In genomic region chr17:7830616-7831015, GRCh38 we compare ENCODE assay signal across 29 cellular contexts.
"Had no signal": no experiment of that assay in that cellular context is flagged by ENCODE, and none has a peak within 500 bp of the region (broad histone marks: within the 10 kb centered on the region; RNA-seq: fewer than 3 reads in every experiment).

No MANE protein-coding gene starts in this region.

- H3K27ac ChIP-seq: colonic mucosa, esophagus muscularis mucosa, foreskin keratinocyte, gastroesophageal sphincter, heart left ventricle, left lung, parathyroid adenoma, prostate gland, right atrium auricular region, skin epidermis, suprapubic skin, transverse colon, upper lobe of right lung, uterus had no signal

- H3K36me3 Mint-ChIP-seq: mesothelial cell of epicardium; natural killer cell treated with Interleukin-12 subunit alpha and Interleukin-12 subunit beta and Interleukin-15 and Interleukin-18, amount 100 ng/mL, for 72 hours had no signal

- H3K4me3 Mint-ChIP-seq: mesothelial cell of epicardium; natural killer cell treated with Interleukin-12 subunit alpha and Interleukin-12 subunit beta and Interleukin-15 and Interleukin-18, amount 100 ng/mL, for 72 hours; stimulated activated naive CD8-positive, alpha-beta T cell treated with anti-CD3 and anti-CD28 coated beads, Interleukin-15, amount 100 ng/mL, for 72 hours had no signal

- DNase-seq: colonic mucosa; dermis blood vessel endothelial cell; effector memory CD4-positive, alpha-beta T cell; foreskin keratinocyte; heart left ventricle; hippocampal formation; left cardiac atrium; left lung; mesenchymal stem cell; mucosa of descending colon; naive B cell; stimulated activated CD4-positive, alpha-beta T cell treated with anti-CD3 and anti-CD28 coated beads, Interleukin-15, amount 100 ng/mL, for 24 hours; stimulated activated CD4-positive, alpha-beta T cell treated with anti-CD3 and anti-CD28 coated beads, Interleukin-4, amount 100 ng/mL, for 1 hour; stimulated activated CD8-positive, alpha-beta memory T cell treated with anti-CD3 and anti-CD28 coated beads, Interleukin-4, amount 100 ng/mL, for 48 hours; stimulated activated naive CD4-positive, alpha-beta T cell; stimulated activated naive CD8-positive, alpha-beta T cell treated with anti-CD3 and anti-CD28 coated beads, Interleukin-15, amount 100 ng/mL, for 72 hours; transverse colon; upper lobe of right lung; uterus had no signal

- H3K9me3 Mint-ChIP-seq: mesothelial cell of epicardium; naive B cell; natural killer cell treated with Interleukin-12 subunit alpha and Interleukin-12 subunit beta and Interleukin-15 and Interleukin-18, amount 100 ng/mL, for 72 hours; neural crest cell; stimulated activated naive CD8-positive, alpha-beta T cell treated with anti-CD3 and anti-CD28 coated beads, Interleukin-15, amount 100 ng/mL, for 72 hours had no signal

- ATAC-seq: foreskin keratinocyte; gastroesophageal sphincter; heart left ventricle; left cardiac atrium; left lung; mucosa of descending colon; natural killer cell treated with Interleukin-12 subunit alpha and Interleukin-12 subunit beta and Interleukin-15 and Interleukin-18, amount 100 ng/mL, for 72 hours; stimulated activated naive CD8-positive, alpha-beta T cell treated with anti-CD3 and anti-CD28 coated beads, Interleukin-15, amount 100 ng/mL, for 72 hours; upper lobe of right lung had no signal

- H3K27ac Mint-ChIP-seq: mesothelial cell of epicardium; natural killer cell treated with Interleukin-12 subunit alpha and Interleukin-12 subunit beta and Interleukin-15 and Interleukin-18, amount 100 ng/mL, for 72 hours; stimulated activated naive CD8-positive, alpha-beta T cell treated with anti-CD3 and anti-CD28 coated beads, Interleukin-15, amount 100 ng/mL, for 72 hours had no signal

- H3K4me3 ChIP-seq: colonic mucosa, esophagus muscularis mucosa, gastroesophageal sphincter, heart left ventricle, left lung, mucosa of descending colon, prostate gland, right atrium auricular region, skin epidermis, suprapubic skin, transverse colon, upper lobe of right lung, uterus had no signal
